ENCODE assay signal across 9 cellular contexts in genomic region chr1:8015036-8015808, GRCh38. TPM values are rescaled to one million over a fixed set of nuclear protein-coding genes. Genes with fewer than 3 reads are reported as not detected.
DNase-seq lines count a peak whose midpoint lies in the region; FAIRE-seq and TF ChIP-seq lines count a peak whose summit lies in the region.
"Had no signal": no experiment of that assay in that cellular context is flagged by ENCODE, and none has a peak within 500 bp of the region (broad histone marks: within the 10 kb centered on the region; RNA-seq: fewer than 3 reads in every experiment).

No MANE protein-coding gene starts in this region.

- FAIRE-seq in keratinocyte (lab: Jason Lieb, UNC) = peak; percentile 80

- H3K79me2 ChIP-seq in keratinocyte (ENCODE audit: control insufficient read depth, insufficient read depth, low read length) = peaks cover 88% of the 10 kb centered on the region

- H3K36me3 ChIP-seq in keratinocyte (ENCODE audit: control insufficient read depth in 2 of 2, extremely low read depth in 1 of 2, insufficient read depth in 2 of 2, low read length in 2 of 2) = peaks cover 25 to 63% of the 10 kb centered on the region in 2 experiments
- H3K36me3 ChIP-seq: BLaER1 had no signal

- H3K4me3 ChIP-seq in cardiac fibroblast (replicated peaks in 1 of 2; ENCODE audit: low read depth in 2 of 2, low read length in 2 of 2) (no peak overlapping the region), keratinocyte (ENCODE audit: control insufficient read depth in 2 of 3, extremely low read depth in 1 of 3, insufficient read depth in 2 of 3, low read depth in 1 of 3, low read length in 3 of 3) (peak overlapping the region in 1 of 3 experiments; percentile 6)
- H3K4me3 ChIP-seq: BLaER1 had no signal

- peak overlapping the region; percentile 10 for H3K9ac ChIP-seq in keratinocyte (ENCODE audit: control insufficient read depth, extremely low read depth, insufficient read depth, low read length)
- H3K9ac ChIP-seq: BLaER1 had no signal

- peak overlapping the region; percentile 52 for H3K4me2 ChIP-seq in keratinocyte (ENCODE audit: control insufficient read depth, extremely low read depth, insufficient read depth, low read depth, low read length)
- H3K4me2 ChIP-seq: BLaER1 had no signal

- TF ChIP-seq CTCF in cardiac fibroblast (IDR thresholded peaks at IDR 0.05; ENCODE audit: low read depth, low read length) (peak; percentile 45), keratinocyte (optimal IDR thresholded peaks at IDR 0.05 in 1 of 3, IDR thresholded peaks at IDR 0.05 in 1 of 3, conservative IDR thresholded peaks at IDR 0.05 in 1 of 3; ENCODE audit: extremely low read depth in 1 of 3, insufficient read depth in 2 of 3, low read length in 3 of 3) (peak; percentile 45 to 79 (median 50))

- dilution Hi-C loops in keratinocyte (cut with MboI; ENCODE audit: extremely low pct_ligation_motif_present, low sequenced_read_pairs) = loop anchor here (25.0 kb wide), 1 partner anchor 297 kb away; the partner anchor contains the start of gene SLC45A1

- H3K9me3 ChIP-seq in keratinocyte (ENCODE audit: control insufficient read depth, low read depth, low read length) = no peaks in the 10 kb centered on the region
- H3K9me3 ChIP-seq: BLaER1 had no signal

- peak overlapping the region; percentile 59 for H3K27ac ChIP-seq in keratinocyte (ENCODE audit: control insufficient read depth, insufficient read depth, low read length)
- H3K27ac ChIP-seq: BLaER1 had no signal

- no peaks in the 10 kb centered on the region for H3K27me3 ChIP-seq in keratinocyte (ENCODE audit: control insufficient read depth, extremely low read depth, insufficient read depth, low read length)
- H3K27me3 ChIP-seq: BLaER1 had no signal

- DNase-seq in NCI-H1417 (lab: John Stamatoyannopoulos, UW) (peak; percentile 35 to 76 (median 59)), NCI-H1417 treated with DMSO at 0.1 percent for 48 hours (lab: John Stamatoyannopoulos, UW) (no peak), LHCN-M2 (ENCODE audit: low read depth) (peak; percentile 89), SK-MEL-5 (ENCODE audit: low read depth, low spot score) (peak; percentile 82), cardiac fibroblast (ENCODE audit: low read depth in 2 of 2) (peak; percentile 91 to 93), keratinocyte (ENCODE audit: low read depth, low spot score) (no peak), HuH-7.5 (ENCODE audit: low spot score) (no peak)
- DNase-seq in stimulated activated CD8-positive, alpha-beta memory T cell treated with anti-CD3 and anti-CD28 coated beads, Interleukin-12 subunit alpha, Interleukin-12 subunit beta, amount 100 ng/mL, for 1 hour (ENCODE audit: low read depth) = peak; percentile 23

- H3K9me1 ChIP-seq in keratinocyte (ENCODE audit: control insufficient read depth, extremely low read depth, insufficient read depth, low read length) = peaks cover 8% of the 10 kb centered on the region

- peaks cover 65% of the 10 kb centered on the region for H3K4me1 ChIP-seq in keratinocyte (ENCODE audit: control insufficient read depth, extremely low read depth, insufficient read depth, low read length)
- H3K4me1 ChIP-seq: BLaER1 had no signal

- in situ Hi-C loops in SK-MEL-5 (cut with HindIII; ENCODE audit: low pct_unique_long_range_greater_than_20kb, low sequenced_read_pairs) = loop anchor here (25.0 kb wide), 1 partner anchor 297 kb away; the partner anchor contains the start of gene SLC45A1

- no peak overlapping the region for H2AFZ ChIP-seq in keratinocyte (ENCODE audit: control insufficient read depth, low read length)

- H4K20me1 ChIP-seq in keratinocyte (ENCODE audit: control insufficient read depth, extremely low read depth, insufficient read depth, low read length) = peaks cover 20% of the 10 kb centered on the region
- H4K20me1 ChIP-seq: BLaER1 had no signal

RNA-seq across cellular contexts. Expression of gene ERRFI1, which starts 10.9 kb away (rescaled TPM):
- 313 and 316 TPM in 2 replicates for total RNA-seq in LHCN-M2 (2014; rRNA removed)
- polyA plus RNA-seq in LHCN-M2 (2012) = 106 TPM
- 8.6 and 9.2 TPM in 2 replicates for total RNA-seq in SK-MEL-5 (2014; rRNA removed; shearing (Covaris generic))
- 34.8 and 38.1 TPM in 2 replicates for polyA plus RNA-seq in SK-MEL-5 (2015; cell fraction: cytosol; rRNA removed)
- 29.7 and 37.4 TPM in 2 replicates for polyA plus RNA-seq in SK-MEL-5 (2015; cell fraction: nucleus; rRNA removed)
- 75.7 to 130 TPM (median 97.0 TPM) in 3 replicates for polyA plus RNA-seq in keratinocyte
- 39.7 TPM for polyA plus RNA-seq in keratinocyte (2011; ENCODE audit: low read depth)
- 58.1 and 97.0 TPM in 2 replicates for polyA plus RNA-seq in keratinocyte (2011; cell fraction: cytosol; rRNA removed)
- 132 and 155 TPM in 2 replicates for polyA plus RNA-seq in keratinocyte (2011; cell fraction: nucleus; rRNA removed)
- polyA plus RNA-seq in keratinocyte (2012; ENCODE audit: low replicate concordance) = 42.8 and 92.9 TPM in 2 replicates
- 17.4 to 68.3 TPM (median 50.7 TPM) in 3 replicates for polyA minus RNA-seq in keratinocyte
- polyA minus RNA-seq in keratinocyte (2011; cell fraction: cytosol; rRNA and poly(A)+ RNA removed) = 31.5 TPM
- polyA minus RNA-seq in keratinocyte (2011; cell fraction: nucleus; rRNA and poly(A)+ RNA removed) = 40.3 and 72.9 TPM in 2 replicates

RNA-seq across cellular contexts. Expression of gene PARK7, which starts 53.7 kb away (rescaled TPM):
- total RNA-seq in LHCN-M2 (2014; rRNA removed) = 257 and 295 TPM in 2 replicates
- 562 TPM for polyA plus RNA-seq in LHCN-M2 (2012)
- 264 and 305 TPM in 2 replicates for total RNA-seq in SK-MEL-5 (2014; rRNA removed; shearing (Covaris generic))
- 237 and 272 TPM in 2 replicates for polyA plus RNA-seq in SK-MEL-5 (2015; cell fraction: cytosol; rRNA removed)
- polyA plus RNA-seq in SK-MEL-5 (2015; cell fraction: nucleus; rRNA removed) = 36.3 and 66.4 TPM in 2 replicates
- polyA plus RNA-seq in keratinocyte = 296 to 502 TPM (median 471 TPM) in 3 replicates
- polyA plus RNA-seq in keratinocyte (2011; ENCODE audit: low read depth) = 326 TPM
- polyA plus RNA-seq in keratinocyte (2011; cell fraction: cytosol; rRNA removed) = 458 and 494 TPM in 2 replicates
- 167 and 228 TPM in 2 replicates for polyA plus RNA-seq in keratinocyte (2011; cell fraction: nucleus; rRNA removed)
- 240 and 445 TPM in 2 replicates for polyA plus RNA-seq in keratinocyte (2012; ENCODE audit: low replicate concordance)
- polyA minus RNA-seq in keratinocyte = 29.1 to 162 TPM (median 72.1 TPM) in 3 replicates
- polyA minus RNA-seq in keratinocyte (2011; cell fraction: cytosol; rRNA and poly(A)+ RNA removed) = 87.5 TPM
- 30.6 and 47.7 TPM in 2 replicates for polyA minus RNA-seq in keratinocyte (2011; cell fraction: nucleus; rRNA and poly(A)+ RNA removed)

Comparison
In these comparisons a context has a peak if more than half of its experiments do, and no peak if none do; other contexts are left out.
1. DNase-seq: peak in NCI-H1417 (3 of 3), LHCN-M2 (single experiment), SK-MEL-5 (single experiment), cardiac fibroblast (2 of 2) and stimulated activated CD8-positive, alpha-beta memory T cell treated with anti-CD3 and anti-CD28 coated beads, Interleukin-12 subunit alpha, Interleukin-12 subunit beta, amount 100 ng/mL, for 1 hour (single experiment); none in NCI-H1417 treated with DMSO at 0.1 percent for 48 hours (single experiment), keratinocyte (single experiment) and HuH-7.5 (single experiment).
2. RNA of gene ERRFI1, which starts 10.9 kb away (total RNA-seq): 313 to 316 TPM in LHCN-M2; 8.6 to 9.2 TPM in SK-MEL-5; every median in the first group is over 10 times any median in the second.